1 cellular context compared by ENCODE assay signal in genomic region chr7:107319724-107320228, GRCh38.
TF ChIP-seq lines count a peak whose summit lies in the region.

No MANE protein-coding gene starts in this region.

TF ChIP-seq in IMR-90, 13 proteins besides CTCF, POLR2A, EP300 and RAD21 (continued from another document):
- TF ChIP-seq, protein P1, sequence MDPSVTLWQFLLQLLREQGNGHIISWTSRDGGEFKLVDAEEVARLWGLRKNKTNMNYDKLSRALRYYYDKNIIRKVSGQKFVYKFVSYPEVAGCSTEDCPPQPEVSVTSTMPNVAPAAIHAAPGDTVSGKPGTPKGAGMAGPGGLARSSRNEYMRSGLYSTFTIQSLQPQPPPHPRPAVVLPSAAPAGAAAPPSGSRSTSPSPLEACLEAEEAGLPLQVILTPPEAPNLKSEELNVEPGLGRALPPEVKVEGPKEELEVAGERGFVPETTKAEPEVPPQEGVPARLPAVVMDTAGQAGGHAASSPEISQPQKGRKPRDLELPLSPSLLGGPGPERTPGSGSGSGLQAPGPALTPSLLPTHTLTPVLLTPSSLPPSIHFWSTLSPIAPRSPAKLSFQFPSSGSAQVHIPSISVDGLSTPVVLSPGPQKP (IDR thresholded peaks at IDR 0.05; ENCODE audit: borderline replicate concordance, low read depth, low read length), result no peak
- TF ChIP-seq SMC3 (IDR thresholded peaks at IDR 0.05; ENCODE audit: low read depth, low read length) (no peak), RCOR1 (IDR thresholded peaks at IDR 0.05; ENCODE audit: insufficient replicate concordance, low read length) (no peak), CEBPB (IDR thresholded peaks at IDR 0.05; ENCODE audit: low read depth, low read length) (no peak), MXI1 (IDR thresholded peaks at IDR 0.05; ENCODE audit: borderline replicate concordance, low read depth, low read length) (no peak), BHLHE40 (IDR thresholded peaks at IDR 0.05; ENCODE audit: low read depth, low read length) (no peak), RFX5 (IDR thresholded peaks at IDR 0.05; ENCODE audit: low read depth, low read length) (no peak), FOS (IDR thresholded peaks at IDR 0.05; ENCODE audit: low read depth, low read length) (no peak), USF2 (IDR thresholded peaks at IDR 0.05; ENCODE audit: low read depth, low read length) (no peak)
